Comparison of ENCODE assay signal across 10 cellular contexts in the genomic region with DNA sequence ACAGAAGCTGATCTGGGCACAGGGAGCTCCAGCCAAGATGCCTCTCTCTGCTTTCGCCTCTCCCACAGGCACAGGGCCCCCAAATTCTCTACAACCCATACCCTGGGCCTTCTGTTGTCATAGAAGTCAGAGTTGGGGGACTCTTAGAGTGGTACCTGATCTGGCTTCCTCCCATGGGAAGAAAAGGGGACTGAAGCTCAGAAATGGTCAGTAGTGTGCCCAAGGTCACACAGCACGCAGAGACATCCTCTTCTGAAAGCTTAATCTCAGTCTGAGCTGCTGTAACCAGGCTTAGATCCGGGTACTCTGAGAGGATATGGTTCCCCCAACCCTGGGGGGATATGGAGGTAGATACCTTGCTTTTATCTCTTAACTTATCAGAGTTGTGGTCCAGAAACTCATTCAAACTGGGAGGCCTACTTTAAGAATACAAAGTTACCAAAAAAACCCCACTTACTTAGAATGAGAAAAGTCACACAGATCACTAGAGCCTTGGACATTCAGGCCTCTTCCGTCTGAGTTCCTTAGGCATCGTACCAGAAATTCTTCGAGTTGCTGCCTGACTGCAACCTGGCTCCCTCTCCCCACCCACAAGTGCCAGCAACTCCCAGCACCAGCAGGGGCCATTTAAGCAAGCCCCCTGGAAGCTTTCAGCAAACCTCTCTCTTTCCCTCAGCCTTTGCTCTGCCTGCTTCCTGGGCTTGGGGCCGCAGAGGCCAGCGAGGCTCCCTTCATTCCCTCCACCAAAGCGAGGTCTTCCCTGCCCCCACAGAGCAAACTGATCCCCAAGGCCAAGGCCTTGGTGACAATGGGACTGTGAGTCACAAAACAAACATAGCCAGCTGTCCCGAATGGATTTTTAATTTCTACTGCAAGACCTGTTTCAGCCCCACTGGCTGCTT. TPM values are rescaled to one million over a fixed set of nuclear protein-coding genes. Genes with fewer than 3 reads are reported as not detected.
DNase-seq lines count a peak whose midpoint lies in the region; ATAC-seq and TF ChIP-seq lines count a peak whose summit lies in the region.
"Had no signal": no experiment of that assay in that cellular context is flagged by ENCODE, and none has a peak within 500 bp of the region (broad histone marks: within the 10 kb centered on the region; RNA-seq: fewer than 3 reads in every experiment).

No MANE protein-coding gene starts in this region.

- H3K4me2 ChIP-seq in KMS-11, result peak overlapping the region; percentile 98; the same call in 1 of the 2 replicates

- no peaks in the 10 kb centered on the region for H4K20me1 ChIP-seq in KMS-11 (ENCODE audit: insufficient read depth)

- no peak overlapping the region for H2AFZ ChIP-seq in KMS-11 (ENCODE audit: low read depth)

- peak; percentile 46 for DNase-seq in DMS 273 (lab: John Stamatoyannopoulos, UW; ENCODE audit: unreplicated experiment)
- peak; percentile 72 for DNase-seq in mesenteric fat pad (ENCODE audit: low spot score)
- DNase-seq in tibial nerve (ENCODE audit: low spot score in 2 of 2), result no peak
- DNase-seq in cerebellar nuclear complex (lab: John Stamatoyannopoulos, UW), result no peak
- DNase-seq: stimulated activated CD4-positive, alpha-beta T cell treated with anti-CD3 and anti-CD28 coated beads, Interleukin-2, amount 100 ng/mL, for 24 hours had no signal

- H3K9me3 ChIP-seq in tibial nerve, result no peaks in the 10 kb centered on the region

- H3K4me3 ChIP-seq in KMS-11 (IDR thresholded peaks at IDR 0.05; ENCODE audit: insufficient read depth, low read depth, low read length), result no peak overlapping the region
- H3K4me3 ChIP-seq in tibial nerve, result no peak overlapping the region

- H3K4me1 Mint-ChIP-seq in T-helper 1 cell treated with Interleukin-12 subunit alpha and Interleukin-12 subunit beta and Interleukin-4 antibody, amounts not matched to agents 30 μg/mL and 1 μg/mL, for 36 hours (ENCODE audit: low read depth), result peaks cover 83% of the 10 kb centered on the region

- H3K27ac ChIP-seq in KMS-11 (no peak overlapping the region), tibial nerve (no peak overlapping the region)

- peaks cover 7% of the 10 kb centered on the region for H3K27me3 Mint-ChIP-seq in T-helper 1 cell treated with Interleukin-12 subunit alpha and Interleukin-12 subunit beta and Interleukin-4 antibody, amounts not matched to agents 30 μg/mL and 1 μg/mL, for 36 hours (ENCODE audit: low read depth)

- H3K4me3 Mint-ChIP-seq in T-helper 1 cell treated with Interleukin-12 subunit alpha and Interleukin-12 subunit beta and Interleukin-4 antibody, amounts not matched to agents 30 μg/mL and 1 μg/mL, for 36 hours, result peak overlapping the region; percentile 94

- no peaks in the 10 kb centered on the region; the same call in 1 of the 2 replicates for H3K79me2 ChIP-seq in KMS-11 (ENCODE audit: insufficient read depth, low read depth)

- TF ChIP-seq POLR2A in tibial nerve (IDR thresholded peaks at IDR 0.05), result no peak

- WGBS in tibial nerve, 2 donors, result 63 to 66% methylated on average over 10 of the region's 10 CpGs

- H3K9me3 Mint-ChIP-seq in T-helper 1 cell treated with Interleukin-12 subunit alpha and Interleukin-12 subunit beta and Interleukin-4 antibody, amounts not matched to agents 30 μg/mL and 1 μg/mL, for 36 hours, result no peaks in the 10 kb centered on the region

- no peak overlapping the region for H3K9ac ChIP-seq in KMS-11

- TF ChIP-seq EP300 in tibial nerve (IDR thresholded peaks at IDR 0.05), result no peak

- H3K27me3 ChIP-seq in KMS-11 (ENCODE audit: insufficient read depth, low read depth) (no peaks in the 10 kb centered on the region), tibial nerve (peaks cover 0 to 23% of the 10 kb centered on the region in 2 donors)

- H3K27ac Mint-ChIP-seq in T-helper 1 cell treated with Interleukin-12 subunit alpha and Interleukin-12 subunit beta and Interleukin-4 antibody, amounts not matched to agents 30 μg/mL and 1 μg/mL, for 36 hours, result peak overlapping the region; percentile 100

- peaks cover 47% of the 10 kb centered on the region for H3K36me3 Mint-ChIP-seq in T-helper 1 cell treated with Interleukin-12 subunit alpha and Interleukin-12 subunit beta and Interleukin-4 antibody, amounts not matched to agents 30 μg/mL and 1 μg/mL, for 36 hours (ENCODE audit: low read depth)

- H3K36me3 ChIP-seq in KMS-11 (ENCODE audit: insufficient read depth) (no peaks in the 10 kb centered on the region), tibial nerve (no peaks in the 10 kb centered on the region)

- peaks cover 81% of the 10 kb centered on the region for H3K4me1 ChIP-seq in KMS-11 (ENCODE audit: low read depth, poor library complexity, severe bottlenecking)
- H3K4me1 ChIP-seq in tibial nerve, result peaks cover 0 to 26% (median 13%) of the 10 kb centered on the region in 4 donors

- no peak for ATAC-seq in HG03135 (IDR thresholded peaks at IDR 0.05; ENCODE audit: unreplicated experiment)
- no peak for ATAC-seq in GM21529 (IDR thresholded peaks at IDR 0.05; ENCODE audit: unreplicated experiment)

- TF ChIP-seq CTCF in KMS-11 (conservative IDR thresholded peaks at IDR 0.05; ENCODE audit: low read depth, low read length), result no peak
- no peak for TF ChIP-seq CTCF in tibial nerve (IDR thresholded peaks at IDR 0.05)

RNA-seq across cellular contexts. Expression of a gene that starts 13.9 kb away (rescaled TPM):
- 11.7 TPM for total RNA-seq in mesenteric fat pad
- 10 to 100 TPM in 1 of 4 donors, 1 to 10 TPM in 3; 2.5 to 33.9 (median 6.3) TPM for total RNA-seq in tibial nerve

RNA-seq across cellular contexts. Expression of a gene that starts 27.5 kb away (rescaled TPM):
- total RNA-seq in mesenteric fat pad, result not detected
- not detected for total RNA-seq in tibial nerve

RNA-seq across cellular contexts. Expression of a gene that starts 44.4 kb away (rescaled TPM):
- not detected for total RNA-seq in mesenteric fat pad
- total RNA-seq in tibial nerve, result not detected

RNA-seq across cellular contexts. Expression of a gene that starts 55.2 kb away (rescaled TPM):
- total RNA-seq in mesenteric fat pad, result not detected
- not detected for total RNA-seq in tibial nerve
- total RNA-seq: T-helper 2 cell treated with Interferon-gamma antibody and Interleukin-4, amounts not matched to agents 100 ng/mL and 5 ng/mL, for 36 hours had no signal

Comparison
In these comparisons a context has a peak if more than half of its experiments do, and no peak if none do; other contexts are left out.
1. DNase-seq: peak in DMS 273 (single experiment) and mesenteric fat pad (single experiment); none in tibial nerve (0 of 2) and cerebellar nuclear complex (0 of 2).